In the genomic region with DNA sequence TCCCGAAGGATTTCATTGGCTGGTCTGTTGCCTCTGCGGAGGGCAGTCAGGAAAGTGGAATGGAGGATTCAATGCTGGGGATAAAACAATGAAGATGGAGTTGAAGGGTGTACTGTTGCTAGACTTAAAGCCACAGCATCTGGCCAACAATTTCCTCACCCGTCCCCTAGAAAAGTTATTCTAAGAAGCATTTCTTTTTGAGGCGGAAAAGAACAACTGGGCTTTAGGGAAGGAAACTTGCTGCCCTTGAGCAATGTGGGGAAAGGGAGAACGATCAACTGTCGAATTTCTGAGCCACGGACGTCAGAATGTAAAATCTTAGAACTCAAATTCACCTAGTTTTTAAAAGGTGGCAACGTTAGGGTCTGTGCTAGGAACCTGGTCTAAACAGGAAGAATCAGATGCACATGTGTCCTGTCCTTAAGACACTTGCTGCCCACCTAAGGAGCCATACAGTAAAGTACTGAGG, we compare ENCODE assay signal across 8 cellular contexts. TPM values are rescaled to one million over a fixed set of nuclear protein-coding genes. Genes with fewer than 3 reads are reported as not detected.
DNase-seq lines count a peak whose midpoint lies in the region; ATAC-seq, FAIRE-seq and TF ChIP-seq lines count a peak whose summit lies in the region.

No MANE protein-coding gene starts in this region.

- H3K4me3 ChIP-seq in kidney (ENCODE audit: low read length in 2 of 2): peak overlapping the region; percentile 78 to 92

- H3K4me1 ChIP-seq in kidney (ENCODE audit: control insufficient read depth in 1 of 2, insufficient read depth in 1 of 2, low read depth in 1 of 2, low read length in 2 of 2): peaks cover 4 to 8% of the 10 kb centered on the region in 2 donors

- H3K9me3 ChIP-seq in kidney (ENCODE audit: control insufficient read depth in 1 of 2, low read length in 2 of 2): no peaks in the 10 kb centered on the region

- TF ChIP-seq CTCF in 22Rv1 (IDR thresholded peaks at IDR 0.05) (no peak), kidney (IDR thresholded peaks at IDR 0.05; ENCODE audit: borderline replicate concordance, extremely low read depth, insufficient read depth) (no peak)

- H3K27ac Mint-ChIP-seq in activated naive CD8-positive, alpha-beta T cell treated with anti-CD3 and anti-CD28 coated beads for 36 hours: peak overlapping the region; percentile 99

- peak overlapping the region; percentile 91 for H3K4me3 Mint-ChIP-seq in activated naive CD8-positive, alpha-beta T cell treated with anti-CD3 and anti-CD28 coated beads for 36 hours

- intact Hi-C loops in kidney (cut with DNase I): no loop called here

- peaks cover 25% of the 10 kb centered on the region for H3K36me3 Mint-ChIP-seq in activated naive CD8-positive, alpha-beta T cell treated with anti-CD3 and anti-CD28 coated beads for 36 hours

- H3K9me3 Mint-ChIP-seq in activated naive CD8-positive, alpha-beta T cell treated with anti-CD3 and anti-CD28 coated beads for 36 hours: peaks cover 10% of the 10 kb centered on the region

- H3K36me3 ChIP-seq in kidney (ENCODE audit: control insufficient read depth in 1 of 2, insufficient read depth in 2 of 2, low read length in 2 of 2): peaks cover 3 to 7% of the 10 kb centered on the region in 2 donors

- DNase-seq in GM19238 (ENCODE audit: insufficient read length, low spot score) (peak; percentile 60), kidney (no peak), NCI-H446 (lab: John Stamatoyannopoulos, UW) (no peak)
- DNase-seq in activated naive CD8-positive, alpha-beta T cell treated with anti-CD3 and anti-CD28 coated beads for 36 hours: no peak
- no peak for DNase-seq in stimulated activated CD4-positive, alpha-beta T cell treated with anti-CD3 and anti-CD28 coated beads, Interleukin-4, amount 100 ng/mL, for 4 hours

- H3K4me1 Mint-ChIP-seq in activated naive CD8-positive, alpha-beta T cell treated with anti-CD3 and anti-CD28 coated beads for 36 hours: peaks cover 26% of the 10 kb centered on the region

- FAIRE-seq in kidney (lab: Jason Lieb, UNC): no peak

- H3K27ac ChIP-seq in 22Rv1: peak overlapping the region; percentile 99
- H3K27ac ChIP-seq in kidney (ENCODE audit: low read depth in 2 of 2, low read length in 2 of 2): peak overlapping the region; percentile 99 to 100
- peak overlapping the region; percentile 97 for H3K27ac ChIP-seq in temporal lobe (ENCODE audit: low read depth, low read length)

- peak overlapping the region; percentile 75 to 100 for H3K9ac ChIP-seq in kidney (ENCODE audit: low read length in 2 of 2)

- no peak for ATAC-seq in HG03520 (IDR thresholded peaks at IDR 0.05; ENCODE audit: unreplicated experiment)

- peaks cover 7% of the 10 kb centered on the region for H3K27me3 Mint-ChIP-seq in activated naive CD8-positive, alpha-beta T cell treated with anti-CD3 and anti-CD28 coated beads for 36 hours

RNA-seq across cellular contexts. Expression of a gene that starts 0.7 kb away (rescaled TPM):
- 1 to 10 TPM; 6.3 to 7.7 TPM for total RNA-seq in activated naive CD8-positive, alpha-beta T cell treated with anti-CD3 and anti-CD28 coated beads for 36 hours
- total RNA-seq in kidney: 23.0 TPM
- polyA plus RNA-seq in kidney (ENCODE audit: insufficient read depth, low read depth, low replicate concordance): 109 TPM
- total RNA-seq in temporal lobe: 4.9 TPM

RNA-seq across cellular contexts. Expression of a gene that starts 17.9 kb away (rescaled TPM):
- 100 to 1,000 TPM; 150 to 156 TPM for total RNA-seq in activated naive CD8-positive, alpha-beta T cell treated with anti-CD3 and anti-CD28 coated beads for 36 hours
- 97.9 TPM for total RNA-seq in kidney
- polyA plus RNA-seq in kidney (ENCODE audit: insufficient read depth, low read depth, low replicate concordance): 33.0 TPM
- total RNA-seq in temporal lobe: 48.4 TPM
